ENCODE assay signal across 29 cellular contexts in genomic region chr2:234795974-234796690, GRCh38.
DNase-seq lines count a peak whose midpoint lies in the region; ATAC-seq, FAIRE-seq and TF ChIP-seq lines count a peak whose summit lies in the region.
"Had no signal": no experiment of that assay in that cellular context is flagged by ENCODE, and none has a peak within 500 bp of the region (broad histone marks: within the 10 kb centered on the region; RNA-seq: fewer than 3 reads in every experiment).

No MANE protein-coding gene starts in this region.

- H2AFZ ChIP-seq in H1 (ENCODE audit: low read length) (no peak overlapping the region), mesenchymal stem cell (ENCODE audit: low read depth, low read length) (no peak overlapping the region)

- H3K56ac ChIP-seq in H1 (replicated peaks; ENCODE audit: insufficient read length, low read depth, low read length), result no peak overlapping the region

- no peak overlapping the region for H2BK12ac ChIP-seq in H1 (ENCODE audit: low read depth, low read length)
- H2BK12ac ChIP-seq in mesenchymal stem cell (ENCODE audit: low read length in 2 of 2), result peak overlapping the region in 1 of 2 experiments; percentile 83

- no peak overlapping the region for H3K9ac ChIP-seq in H1 (replicated peaks in 1 of 4; ENCODE audit: extremely low read depth in 1 of 4, low read depth in 3 of 4, low read length in 3 of 4)
- no peak overlapping the region for H3K9ac ChIP-seq in mesenchymal stem cell (ENCODE audit: low read length)

- H2BK20ac ChIP-seq in H1 (ENCODE audit: low read length), result no peak overlapping the region

- peak in 1 of 2 experiments; percentile 28; a peak in 1 of 6 replicates for ATAC-seq in A549
- ATAC-seq in GM18868 (IDR thresholded peaks at IDR 0.05; ENCODE audit: unreplicated experiment), result no peak
- ATAC-seq: activated CD4-positive, alpha-beta T cell treated with anti-CD3 and anti-CD28 coated beads for 36 hours; effector memory CD8-positive, alpha-beta T cell; gastroesophageal sphincter; stimulated activated memory B cell treated with anti-CD40 and anti-IgM and Interleukin-4, amounts not matched to agents 10 μg/mL and 1 μg/mL and 100 μg/mL, for 72 hours had no signal

- no peak for TF ChIP-seq EP300 in A549 (IDR thresholded peaks at IDR 0.05)
- no peak for TF ChIP-seq EP300 in H1 (IDR thresholded peaks at IDR 0.05; ENCODE audit: borderline replicate concordance in 1 of 2, low read depth in 2 of 2, low read length in 2 of 2)

- 78% methylated on average over 8 of the region's 8 CpGs for WGBS in A549 (ENCODE audit: missing lambda C conversion rate)
- 88% methylated on average over 8 of the region's 8 CpGs; no CpG with 5 or more reads in 1 of the 2 experiments for WGBS in H1 (ENCODE audit: extremely low coverage in 1 of 2, insufficient coverage in 1 of 2, insufficient read length in 1 of 2, insufficient replicate concordance in 2 of 2, low coverage in 1 of 2, low lambda C conversion rate in 2 of 2, missing lambda C conversion rate in 1 of 2), 2 experiments
- WGBS in mesenchymal stem cell, result 46% methylated on average over 8 of the region's 8 CpGs

- H3K4me3 ChIP-seq in A549 (no peak overlapping the region), H1 (ENCODE audit: extremely low read depth in 1 of 4, insufficient read depth in 2 of 4, low read depth in 3 of 4, low read length in 4 of 4) (no peak overlapping the region), mesenchymal stem cell (ENCODE audit: insufficient read depth in 1 of 2, low read depth in 1 of 2, low read length in 2 of 2) (no peak overlapping the region), uterus (no peak overlapping the region)
- H3K4me3 ChIP-seq: colonic mucosa, esophagus muscularis mucosa, gastroesophageal sphincter, lung, SJSA1, suprapubic skin had no signal

- H3K18ac ChIP-seq in H1 (ENCODE audit: extremely low read depth, low read length) (no peak overlapping the region), mesenchymal stem cell (ENCODE audit: low read depth in 1 of 2, low read length in 2 of 2) (peak overlapping the region; percentile 49 to 54)

- H2AK5ac ChIP-seq in H1 (ENCODE audit: low read depth, low read length) (no peak overlapping the region), mesenchymal stem cell (ENCODE audit: low read length, severe bottlenecking) (peak overlapping the region; percentile 27)

- intact Hi-C loops in uterus (cut with DNase I; ENCODE audit: low total_unique reads), result no loop called here

- H3K79me2 ChIP-seq in H1 (ENCODE audit: control insufficient read depth in 1 of 2, insufficient read depth in 2 of 2, low read length in 2 of 2), result no peaks in the 10 kb centered on the region

- H3K79me1 ChIP-seq in H1 (ENCODE audit: low read depth, low read length) (no peaks in the 10 kb centered on the region), mesenchymal stem cell (replicated peaks; ENCODE audit: low read length, poor library complexity, severe bottlenecking) (no peaks in the 10 kb centered on the region)

- H3K23me2 ChIP-seq in H1 (ENCODE audit: low read depth, low read length), result no peaks in the 10 kb centered on the region

- H3K4me1 ChIP-seq in A549 (peaks cover 17% of the 10 kb centered on the region), H1 (replicated peaks in 1 of 4; ENCODE audit: control insufficient read depth in 3 of 4, insufficient read depth in 4 of 4, low read length in 3 of 4) (peaks cover 0 to 9% (median 2%) of the 10 kb centered on the region in 4 experiments; a peak in 6 of 7 replicates), mesenchymal stem cell (ENCODE audit: control insufficient read depth, insufficient read depth, low read depth, low read length) (peaks cover 14% of the 10 kb centered on the region), uterus (no peaks in the 10 kb centered on the region)
- H3K4me1 ChIP-seq: colonic mucosa, esophagus muscularis mucosa, gastroesophageal sphincter, suprapubic skin had no signal

- H3K27ac ChIP-seq in A549 (peak overlapping the region in 1 of 2 experiments; percentile 37; a peak in 3 of 6 replicates), H1 (ENCODE audit: low read depth, low read length) (no peak overlapping the region), mesenchymal stem cell (ENCODE audit: low read length, poor library complexity, severe bottlenecking) (no peak overlapping the region), uterus (no peak overlapping the region)
- H3K27ac ChIP-seq: colonic mucosa, esophagus muscularis mucosa, gastroesophageal sphincter, suprapubic skin had no signal

- H2BK15ac ChIP-seq in H1 (ENCODE audit: low read length), result 0 out of 2 replicates have a peak overlapping the region, but pooled peaks have one; percentile 13
- H2BK15ac ChIP-seq in mesenchymal stem cell (ENCODE audit: low read depth, poor library complexity, severe bottlenecking), result no peak overlapping the region

- no peaks in the 10 kb centered on the region for H4K20me1 ChIP-seq in H1 (replicated peaks in 1 of 2; ENCODE audit: control insufficient read depth in 1 of 2, insufficient read depth in 2 of 2, low read length in 2 of 2)

- H3K4ac ChIP-seq in H1 (replicated peaks; ENCODE audit: insufficient read length, low read depth, low read length) (no peak overlapping the region), mesenchymal stem cell (ENCODE audit: low read depth in 1 of 2, low read length in 2 of 2) (no peak overlapping the region)

- POLR2A ChIA-PET in A549 (lab: Yijun Ruan, JAX), result no interaction called here
- POLR2A ChIA-PET in H1 (lab: Charles Lee; ENCODE audit: partially characterized antibody), result no interaction called here

- TF ChIP-seq CTCF in A549 (IDR thresholded peaks at IDR 0.05) (no peak), H1 (IDR thresholded peaks at IDR 0.05; ENCODE audit: control extremely low read depth in 1 of 3, insufficient read depth in 1 of 3, low read depth in 1 of 3, low read length in 3 of 3) (no peak), uterus (IDR thresholded peaks at IDR 0.05) (no peak), D721Med (IDR thresholded peaks at IDR 0.05; ENCODE audit: insufficient read depth, missing control alignments) (no peak)

- H4K91ac ChIP-seq in H1 (replicated peaks; ENCODE audit: insufficient read length, low read length) (no peak overlapping the region), mesenchymal stem cell (ENCODE audit: low read length) (no peak overlapping the region)

- no peaks in the 10 kb centered on the region for H3K9me3 ChIP-seq in A549
- H3K9me3 ChIP-seq in H1 (ENCODE audit: insufficient read depth in 2 of 2, low read depth in 1 of 2, low read length in 1 of 2), result no peaks in the 10 kb centered on the region
- no peaks in the 10 kb centered on the region for H3K9me3 ChIP-seq in mesenchymal stem cell (ENCODE audit: control insufficient read depth, low read length)
- no peaks in the 10 kb centered on the region for H3K9me3 ChIP-seq in uterus
- H3K9me3 ChIP-seq: colonic mucosa, esophagus muscularis mucosa, gastroesophageal sphincter, SJSA1, suprapubic skin had no signal

- H4K5ac ChIP-seq in H1 (ENCODE audit: insufficient read length, low read depth, low read length), result no peak overlapping the region

- DNase-seq in A549 (ENCODE audit: low read depth in 1 of 2, low spot score in 1 of 2), result no peak
- peak; percentile 25 for DNase-seq in NCI-H2227 treated with DMSO at 0.1 percent for 48 hours (lab: John Stamatoyannopoulos, UW)
- DNase-seq in H1 (ENCODE audit: low read depth in 1 of 2, low spot score in 2 of 2), result no peak
- DNase-seq in mesenchymal stem cell, result peak; percentile 24
- DNase-seq in uterus, result no peak
- DNase-seq in NCI-H2107 (lab: John Stamatoyannopoulos, UW), result no peak
- no peak for DNase-seq in D721Med (ENCODE audit: insufficient read length, low spot score)
- DNase-seq: ACHN; activated CD4-positive, alpha-beta T cell treated with anti-CD3 and anti-CD28 coated beads for 36 hours; activated CD8-positive, alpha-beta memory T cell treated with anti-CD3 and anti-CD28 coated beads for 24 hours; activated T-cell treated with anti-CD3 and anti-CD28 coated beads, Interleukin-2, amount 50 U/mL, for 24 hours; colonic mucosa; effector memory CD8-positive, alpha-beta T cell; KBM-7; MM.1S; NCI-H1694 treated with DMSO at 0.1 percent for 48 hours; NK-92 treated with Interleukin-12 subunit alpha and Interleukin-12 subunit beta, amount 100 ng/mL, for 24 hours; stimulated activated CD4-positive, alpha-beta T cell treated with anti-CD3 and anti-CD28 coated beads, Interleukin-2, amount 100 ng/mL, for 48 hours had no signal

- H3K4me2 ChIP-seq in A549 (peak overlapping the region; percentile 52), H1 (ENCODE audit: insufficient read depth in 1 of 2, low read depth in 2 of 2, low read length in 2 of 2) (no peak overlapping the region), mesenchymal stem cell (ENCODE audit: low read length, poor library complexity, severe bottlenecking) (no peak overlapping the region)

- no peak overlapping the region for H2BK5ac ChIP-seq in H1 (ENCODE audit: low read depth, low read length)
- H2BK5ac ChIP-seq in mesenchymal stem cell (ENCODE audit: low read depth, low read length, poor library complexity, severe bottlenecking), result no peak overlapping the region

- no peak for TF ChIP-seq RAD21 in A549 (conservative IDR thresholded peaks at IDR 0.05 in 1 of 2, IDR thresholded peaks at IDR 0.05 in 1 of 2)
- TF ChIP-seq RAD21 in H1 (IDR thresholded peaks at IDR 0.05 in 1 of 2, conservative IDR thresholded peaks at IDR 0.05 in 1 of 2; ENCODE audit: low read depth in 2 of 2, low read length in 2 of 2), result no peak

- FAIRE-seq in A549 (lab: Jason Lieb, UNC), result no peak
- FAIRE-seq in H1 (lab: Jason Lieb, UNC), result no peak
- no peak for FAIRE-seq in D721Med (lab: Jason Lieb, UNC)
- FAIRE-seq: bronchial epithelial cell, GM12891, keratinocyte, TTC549 had no signal

- peaks cover 0 to 4% (median 3%) of the 10 kb centered on the region in 4 experiments; a peak in 2 of 7 replicates for H3K27me3 ChIP-seq in H1 (replicated peaks in 1 of 4; ENCODE audit: control insufficient read depth in 3 of 4, extremely low read depth in 1 of 4, insufficient read depth in 3 of 4, low read length in 3 of 4)
- H3K27me3 ChIP-seq in mesenchymal stem cell (ENCODE audit: control insufficient read depth in 1 of 2, insufficient read depth in 1 of 2, low read length in 2 of 2), result peaks cover 0 to 12% of the 10 kb centered on the region in 2 experiments
- H3K27me3 ChIP-seq in uterus, result no peaks in the 10 kb centered on the region
- H3K27me3 ChIP-seq: colonic mucosa, gastroesophageal sphincter, SJSA1, suprapubic skin had no signal

- H3K14ac ChIP-seq in H1 (ENCODE audit: insufficient read length) (no peak overlapping the region), mesenchymal stem cell (ENCODE audit: low read length in 2 of 2) (peak overlapping the region in 1 of 2 experiments; percentile 35)

- H3K36me3 ChIP-seq in H1 (ENCODE audit: control insufficient read depth in 2 of 4, insufficient read depth in 4 of 4, low read length in 3 of 4), result no peaks in the 10 kb centered on the region
- H3K36me3 ChIP-seq in mesenchymal stem cell (ENCODE audit: control insufficient read depth in 1 of 2, insufficient read depth in 2 of 2, low read depth in 1 of 2, low read length in 2 of 2), result no peaks in the 10 kb centered on the region
- H3K36me3 ChIP-seq in uterus, result no peaks in the 10 kb centered on the region
- H3K36me3 ChIP-seq: colonic mucosa, esophagus muscularis mucosa, gastroesophageal sphincter, SJSA1, suprapubic skin had no signal

- CTCF ChIA-PET in A549 (lab: Yijun Ruan, JAX) (interaction anchor here (0.6 kb wide), 1 partner anchor 301 kb away, joined by 3 read pairs; no protein-coding TSS in a partner anchor), H1 (lab: Charles Lee; ENCODE audit: partially characterized antibody) (interaction anchor here (1.3 kb wide), 1 partner anchor 22 kb away, joined by 3 read pairs; no protein-coding TSS in a partner anchor)

- no peak overlapping the region for H2BK120ac ChIP-seq in H1 (replicated peaks; ENCODE audit: low read depth, low read length)
- no peak overlapping the region for H2BK120ac ChIP-seq in mesenchymal stem cell (ENCODE audit: low read depth, low read length)

- TF ChIP-seq POLR2A in A549 (IDR thresholded peaks at IDR 0.05; ENCODE audit: low read length) (no peak), H1 (IDR thresholded peaks at IDR 0.05; ENCODE audit: control extremely low read depth in 1 of 2, low read depth in 2 of 2, low read length in 2 of 2) (no peak), uterus (IDR thresholded peaks at IDR 0.05) (no peak)

- H3K23ac ChIP-seq in H1 (ENCODE audit: insufficient read length), result no peak overlapping the region
- H3K23ac ChIP-seq in mesenchymal stem cell (ENCODE audit: low read length in 2 of 2), result no peak overlapping the region

- H4K8ac ChIP-seq in H1 (ENCODE audit: extremely low read depth, insufficient read depth, low read length), result no peak overlapping the region
- H4K8ac ChIP-seq in mesenchymal stem cell (ENCODE audit: low read length), result no peak overlapping the region

Comparison
In these comparisons a context has a peak if more than half of its experiments do, and no peak if none do; other contexts are left out.
1. DNase-seq: peak in NCI-H2227 treated with DMSO at 0.1 percent for 48 hours (single experiment) and mesenchymal stem cell (single experiment); none in A549 (0 of 2), H1 (0 of 2), uterus (0 of 2), NCI-H2107 (single experiment) and D721Med (single experiment).